Comparison of ENCODE assay signal across 10 cellular contexts in the genomic region with DNA sequence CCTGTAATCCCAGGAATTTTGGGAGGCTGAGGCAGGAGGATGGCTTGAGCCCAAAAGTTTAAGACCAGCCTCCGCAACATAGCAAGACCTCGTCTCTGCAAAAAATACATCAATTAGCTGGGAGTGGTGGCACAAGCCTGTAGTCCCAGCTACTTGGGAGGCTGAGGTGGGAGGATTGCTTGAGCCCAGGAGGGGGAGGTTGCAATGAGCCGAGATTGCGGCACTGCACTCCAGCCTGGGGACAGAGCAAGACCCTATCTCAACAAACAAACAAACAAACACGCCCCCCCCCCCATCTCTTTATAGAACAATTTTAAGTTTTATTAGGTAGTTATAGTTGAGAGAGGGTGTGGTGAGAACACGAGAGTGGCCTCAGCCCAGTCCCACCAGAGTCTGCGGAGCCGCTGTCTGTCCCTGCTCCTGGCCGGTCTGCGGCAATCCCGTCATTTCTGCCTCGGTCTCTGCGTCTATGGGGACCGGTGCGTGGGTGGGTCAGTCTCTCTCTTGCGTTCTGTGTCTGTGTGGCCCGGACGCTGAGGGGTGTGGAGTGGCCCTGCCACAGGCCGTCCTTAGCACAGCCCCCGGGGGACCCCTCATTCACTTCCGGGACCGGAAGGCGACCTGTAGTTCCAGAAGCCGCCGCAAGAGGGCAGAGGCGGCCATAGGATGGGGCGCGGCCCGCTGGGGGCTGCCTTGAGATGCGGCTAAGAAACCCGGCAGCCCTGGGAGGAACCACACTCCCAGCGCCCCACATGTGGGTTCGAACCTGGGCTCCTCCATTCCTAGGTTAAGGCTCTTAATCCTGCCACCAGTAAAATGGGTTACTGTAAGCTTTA. TPM values are rescaled to one million over a fixed set of nuclear protein-coding genes. Genes with fewer than 3 reads are reported as not detected.
DNase-seq lines count a peak whose midpoint lies in the region; ATAC-seq and TF ChIP-seq lines count a peak whose summit lies in the region.
"Not testable (repeated sequence)": the region's sequence is repeated elsewhere in the genome, so short reads cannot be mapped to it uniquely, and the experiment has no call there.
"Had no signal": no experiment of that assay in that cellular context is flagged by ENCODE, and none has a peak within 500 bp of the region (broad histone marks: within the 10 kb centered on the region; RNA-seq: fewer than 3 reads in every experiment).

No MANE protein-coding gene starts in this region.

- H3K27ac Mint-ChIP-seq in activated naive CD4-positive, alpha-beta T cell treated with anti-CD3 and anti-CD28 coated beads, Interleukin-2, amount 50 U/mL, for 72 hours; stimulated activated naive CD8-positive, alpha-beta T cell treated with anti-CD3 and anti-CD28 coated beads, Interleukin-15, amount 100 ng/mL, for 72 hours: not testable (repeated sequence)

- H3K4me3 Mint-ChIP-seq in stimulated activated naive CD8-positive, alpha-beta T cell treated with anti-CD3 and anti-CD28 coated beads, Interleukin-15, amount 100 ng/mL, for 72 hours: not testable (repeated sequence)

- RAD21 ChIA-PET in HCT116 (lab: Charles Lee; ENCODE audit: low non-redundant PET in 1 of 2, low total read pairs in 2 of 2, uncharacterized antibody in 2 of 2, unreplicated experiment in 2 of 2): not testable (repeated sequence)

- TF ChIP-seq POLR2A in HCT116 (IDR thresholded peaks at IDR 0.05; ENCODE audit: borderline replicate concordance, extremely low read depth, insufficient read depth, insufficient read length): not testable (repeated sequence)

- not testable (repeated sequence) for TF ChIP-seq RAD21 in HCT116 (IDR thresholded peaks at IDR 0.05; ENCODE audit: low read depth)

- not testable (repeated sequence) for H3K4me2 ChIP-seq in HCT116 (ENCODE audit: low read length)

- TF ChIP-seq CTCF in HCT116 (IDR thresholded peaks at IDR 0.05 in 2 of 3, conservative IDR thresholded peaks at IDR 0.05 in 1 of 3; ENCODE audit: borderline replicate concordance in 1 of 3, insufficient read depth in 1 of 3, low read depth in 2 of 3, low read length in 2 of 3); left lung (IDR thresholded peaks at IDR 0.05): not testable (repeated sequence)

- not testable (repeated sequence) for H3K27me3 Mint-ChIP-seq in stimulated activated naive CD8-positive, alpha-beta T cell treated with anti-CD3 and anti-CD28 coated beads, Interleukin-15, amount 100 ng/mL, for 72 hours

- H4K20me1 ChIP-seq in HCT116 (ENCODE audit: insufficient read depth): not testable (repeated sequence)

- not testable (repeated sequence) for H3K9me3 Mint-ChIP-seq in activated naive CD4-positive, alpha-beta T cell treated with anti-CD3 and anti-CD28 coated beads, Interleukin-2, amount 50 U/mL, for 72 hours; stimulated activated naive CD8-positive, alpha-beta T cell treated with anti-CD3 and anti-CD28 coated beads, Interleukin-15, amount 100 ng/mL, for 72 hours

- not testable (repeated sequence) for H3K4me3 ChIP-seq in HCT116 (replicated peaks in 1 of 2; ENCODE audit: low read depth in 1 of 2, low read length in 2 of 2); left lung

- H3K79me2 ChIP-seq in HCT116 (ENCODE audit: insufficient read depth, low read length): not testable (repeated sequence)

- intact Hi-C loops in HCT116 (cut with micrococcal nuclease); left lung (cut with DNase I): not testable (repeated sequence)

- not testable (repeated sequence) for H3K9ac ChIP-seq in HCT116 (ENCODE audit: low read length)

- DNase-seq in HCT116 (ENCODE audit: low read depth, low spot score); activated naive CD4-positive, alpha-beta T cell treated with anti-CD3 and anti-CD28 coated beads, Interleukin-2, amount 50 U/mL, for 72 hours (ENCODE audit: low spot score in 2 of 2); left lung; stimulated activated naive CD8-positive, alpha-beta T cell treated with anti-CD3 and anti-CD28 coated beads, Interleukin-15, amount 100 ng/mL, for 72 hours: not testable (repeated sequence)

- not testable (repeated sequence) for H3K36me3 Mint-ChIP-seq in activated naive CD4-positive, alpha-beta T cell treated with anti-CD3 and anti-CD28 coated beads, Interleukin-2, amount 50 U/mL, for 72 hours

- CTCF ChIA-PET in HCT116 (lab: Charles Lee): not testable (repeated sequence)

- POLR2A ChIA-PET in HCT116 (lab: Charles Lee): not testable (repeated sequence)

- not testable (repeated sequence) for H3K27ac ChIP-seq in HCT116 (ENCODE audit: low read depth, low read length); left lung

- not testable (repeated sequence) for H3K27me3 ChIP-seq in HCT116 (ENCODE audit: insufficient read depth, low read length); left lung

- not testable (repeated sequence) for H3K4me1 ChIP-seq in HCT116 (ENCODE audit: control insufficient read depth in 1 of 2, insufficient read depth in 2 of 2, low read length in 2 of 2); left lung

- not testable (repeated sequence) for H3K36me3 ChIP-seq in HCT116 (ENCODE audit: control insufficient read depth in 1 of 2, insufficient read depth in 2 of 2, low read length in 2 of 2); left lung

- not testable (repeated sequence) for H2AFZ ChIP-seq in HCT116 (ENCODE audit: low read depth, low read length, poor library complexity, severe bottlenecking)

- peak; percentile 91 for ATAC-seq in GM18520 (IDR thresholded peaks at IDR 0.05; ENCODE audit: unreplicated experiment)
- peak; percentile 76 for ATAC-seq in GM19455 (IDR thresholded peaks at IDR 0.05; ENCODE audit: unreplicated experiment)
- peak; percentile 93 for ATAC-seq in HCT116
- ATAC-seq in HG03039 (IDR thresholded peaks at IDR 0.05; ENCODE audit: unreplicated experiment): peak; percentile 56
- peak; percentile 58 for ATAC-seq in HG03520 (IDR thresholded peaks at IDR 0.05; ENCODE audit: unreplicated experiment)
- peak; percentile 97 to 99 for ATAC-seq in activated naive CD4-positive, alpha-beta T cell treated with anti-CD3 and anti-CD28 coated beads, Interleukin-2, amount 50 U/mL, for 72 hours
- ATAC-seq in left lung: peak; percentile 99
- peak; percentile 97 for ATAC-seq in stimulated activated naive CD8-positive, alpha-beta T cell treated with anti-CD3 and anti-CD28 coated beads, Interleukin-15, amount 100 ng/mL, for 72 hours

- not testable (repeated sequence) for H3K9me2 ChIP-seq in HCT116 (ENCODE audit: insufficient read depth)

- not testable (repeated sequence) for H3K9me3 ChIP-seq in HCT116 (ENCODE audit: control insufficient read depth in 1 of 2, insufficient read depth in 1 of 2, low read depth in 1 of 2, low read length in 2 of 2); left lung

- H3K4me1 Mint-ChIP-seq in stimulated activated naive CD8-positive, alpha-beta T cell treated with anti-CD3 and anti-CD28 coated beads, Interleukin-15, amount 100 ng/mL, for 72 hours: not testable (repeated sequence)

- not testable (repeated sequence) for BruUV-seq in HCT116 (replicated peaks; lab: Mats Ljungman, UMichigan)

RNA-seq across cellular contexts. Expression of gene GRAPL, which starts 53.9 kb away (rescaled TPM):
- total RNA-seq in HCT116 (2021; ENCODE audit: unreplicated experiment): 0.44 TPM
- not detected in 2 replicates for polyA plus RNA-seq in HCT116 (2012)
- total RNA-seq in activated naive CD4-positive, alpha-beta T cell treated with anti-CD3 and anti-CD28 coated beads, Interleukin-2, amount 50 U/mL, for 72 hours: 1 to 10 TPM; 8.1 to 9.4 TPM
- 1 to 10 TPM; 4.8 to 6.9 TPM for total RNA-seq in left lung
- total RNA-seq: HT1080 had no signal
- polyA plus RNA-seq: keratinocyte had no signal

RNA-seq across cellular contexts. Expression of gene EPN2, which starts 55.9 kb away (rescaled TPM):
- total RNA-seq in HCT116 (2021; ENCODE audit: unreplicated experiment): 73.1 TPM
- polyA plus RNA-seq in HCT116 (2012): 40.3 and 44.9 TPM in 2 replicates
- total RNA-seq in activated naive CD4-positive, alpha-beta T cell treated with anti-CD3 and anti-CD28 coated beads, Interleukin-2, amount 50 U/mL, for 72 hours: 1 to 10 TPM; 2.6 to 9.7 TPM
- 10 to 100 TPM; 43.3 to 49.1 TPM for total RNA-seq in left lung
